ENCODE assay signal across 31 cellular contexts in the genomic region with DNA sequence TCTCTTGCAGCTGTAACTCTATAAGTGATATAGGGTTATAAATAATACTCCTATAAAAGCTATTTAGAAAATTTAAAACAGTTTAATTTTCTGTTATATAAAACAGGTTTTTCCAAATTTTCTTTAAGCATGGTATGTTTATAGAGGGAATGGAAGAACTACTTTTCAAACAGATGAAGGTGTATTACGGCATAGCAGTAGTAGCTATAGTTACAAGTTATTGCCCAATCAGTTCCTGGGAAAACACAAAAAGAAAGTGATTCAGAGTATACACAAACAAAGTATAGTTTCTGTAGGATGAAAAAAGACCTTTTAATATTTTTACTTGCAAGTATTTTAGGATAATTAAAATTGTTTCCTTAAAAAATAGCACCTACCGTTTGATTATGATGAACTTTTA. TPM values are rescaled to one million over a fixed set of nuclear protein-coding genes. Genes with fewer than 3 reads are reported as not detected.
DNase-seq lines count a peak whose midpoint lies in the region; ATAC-seq, FAIRE-seq and TF ChIP-seq lines count a peak whose summit lies in the region.
"Had no signal": no experiment of that assay in that cellular context is flagged by ENCODE, and none has a peak within 500 bp of the region (broad histone marks: within the 10 kb centered on the region; RNA-seq: fewer than 3 reads in every experiment).

No MANE protein-coding gene starts in this region.

- H3K23ac ChIP-seq in IMR-90 (ENCODE audit: low read depth, low read length): no peak overlapping the region

- DNase-seq in IMR-90: peak; percentile 38
- no peak for DNase-seq in SK-N-MC (ENCODE audit: low read depth, low spot score)
- peak; percentile 20 for DNase-seq in fibroblast of pulmonary artery (ENCODE audit: low read depth)
- DNase-seq in osteocyte (ENCODE audit: extremely low spot score, unreplicated experiment): no peak
- no peak for DNase-seq in SHP77 (lab: John Stamatoyannopoulos, UW)
- no peak for DNase-seq in Right ventricle myocardium superior
- DNase-seq: ACHN; activated CD4-positive, alpha-beta memory T cell treated with anti-CD3 and anti-CD28 coated beads for 36 hours; activated CD4-positive, alpha-beta T cell treated with anti-CD3 and anti-CD28 coated beads for 1 hour; activated naive CD4-positive, alpha-beta T cell; amygdala; BE2C; brain microvascular endothelial cell; DMS153; Kasumi-1; left cardiac atrium; NCI-H1048; NCI-H2171; nephron progenitor cell; OCI-M1; posterior cingulate gyrus; right cardiac atrium; stimulated activated CD4-positive, alpha-beta T cell treated with anti-CD3 and anti-CD28 coated beads, Interleukin-1b, Interleukin-23, amount 100 ng/mL, for 48 hours; stimulated activated naive CD4-positive, alpha-beta T cell treated with Interleukin-2 at 50 U/mL for 16 hours; SW 1271 had no signal

- no peak overlapping the region for H2BK15ac ChIP-seq in IMR-90 (ENCODE audit: low read depth, low read length)

- no peak for TF ChIP-seq RAD21 in IMR-90 (IDR thresholded peaks at IDR 0.05; ENCODE audit: low read length)

- 0 out of 2 replicates have a peak, but pooled peaks cover 3% of the 10 kb centered on the region for H3K9me1 ChIP-seq in IMR-90 (ENCODE audit: insufficient read depth, low read length)

- no peak overlapping the region for H4K8ac ChIP-seq in IMR-90 (ENCODE audit: low read depth in 2 of 2, low read length in 2 of 2)

- H3K4me3 ChIP-seq in IMR-90 (ENCODE audit: insufficient read depth, low read depth, low read length) (no peak overlapping the region), SK-N-MC (0 out of 2 replicates have a peak overlapping the region, but pooled peaks have one; percentile 9), fibroblast of pulmonary artery (replicated peaks; ENCODE audit: low read depth, low read length) (no peak overlapping the region)
- H3K4me3 ChIP-seq: gastroesophageal sphincter, GM12878, lung had no signal

- H3K56ac ChIP-seq in IMR-90 (ENCODE audit: extremely low read depth, insufficient read depth, low read length): no peak overlapping the region

- no peak overlapping the region for H2AK5ac ChIP-seq in IMR-90 (ENCODE audit: low read depth, low read length)

- ATAC-seq in IMR-90 (ENCODE audit: low read depth) (no peak), HG03175 (IDR thresholded peaks at IDR 0.05; ENCODE audit: unreplicated experiment) (no peak), Right ventricle myocardium superior (ENCODE audit: poor library complexity) (no peak)
- ATAC-seq: gastroesophageal sphincter, GM12878, left cardiac atrium, right cardiac atrium had no signal

- WGBS in IMR-90 (ENCODE audit: extremely low coverage in 2 of 2, insufficient read length in 1 of 2), 2 experiments: no CpG with 5 or more reads among the region's 2 CpGs

- no peak overlapping the region for H2AFZ ChIP-seq in IMR-90 (replicated peaks; ENCODE audit: low read length, poor library complexity)

- no peak overlapping the region for H3K18ac ChIP-seq in IMR-90 (ENCODE audit: low read depth, low read length)

- no peak overlapping the region for H3K27ac Mint-ChIP-seq in osteocyte (ENCODE audit: unreplicated experiment)
- H3K27ac Mint-ChIP-seq: activated CD4-positive, alpha-beta memory T cell treated with anti-CD3 and anti-CD28 coated beads for 36 hours; nephron progenitor cell had no signal

- H2BK20ac ChIP-seq in IMR-90 (ENCODE audit: low read depth, low read length): no peak overlapping the region

- H3K79me1 ChIP-seq in IMR-90 (ENCODE audit: low read depth in 1 of 2, low read length in 2 of 2): peaks cover 7 to 15% of the 10 kb centered on the region in 2 experiments; a peak in 3 of 4 replicates

- POLR2A ChIA-PET in IMR-90 (lab: Charles Lee; ENCODE audit: unreplicated experiment): no interaction called here

- H3K4me1 Mint-ChIP-seq in osteocyte (ENCODE audit: unreplicated experiment): peaks cover 17% of the 10 kb centered on the region

- H3K36me3 ChIP-seq in IMR-90 (ENCODE audit: control insufficient read depth, insufficient read depth, low read length): peaks cover 3% of the 10 kb centered on the region; the same call in 1 of the 2 replicates
- no peaks in the 10 kb centered on the region for H3K36me3 ChIP-seq in SK-N-MC (ENCODE audit: insufficient read depth, low read length)
- H3K36me3 ChIP-seq: BE2C had no signal

- TF ChIP-seq CTCF in IMR-90 (conservative IDR thresholded peaks at IDR 0.05; ENCODE audit: low read depth, low read length) (no peak), fibroblast of pulmonary artery (IDR thresholded peaks at IDR 0.05; ENCODE audit: low read length, missing control alignments) (no peak), osteocyte (IDR thresholded peaks at IDR 0.05) (no peak)

- H3K27me3 Mint-ChIP-seq in osteocyte (ENCODE audit: unreplicated experiment): no peaks in the 10 kb centered on the region
- H3K27me3 Mint-ChIP-seq: activated CD4-positive, alpha-beta memory T cell treated with anti-CD3 and anti-CD28 coated beads for 36 hours had no signal

- no peak overlapping the region for H4K91ac ChIP-seq in IMR-90 (ENCODE audit: insufficient read depth, low read depth, low read length)

- no TSS peak for BruUV-seq in IMR-90 (replicated peaks; lab: Mats Ljungman, UMichigan)

- H3K9me3 Mint-ChIP-seq in osteocyte (ENCODE audit: unreplicated experiment): no peaks in the 10 kb centered on the region
- H3K9me3 Mint-ChIP-seq: activated CD4-positive, alpha-beta memory T cell treated with anti-CD3 and anti-CD28 coated beads for 36 hours; nephron progenitor cell had no signal

- CTCF ChIA-PET in IMR-90 (lab: Yijun Ruan, JAX): no interaction called here

- no peak overlapping the region for H3K4me3 Mint-ChIP-seq in osteocyte (ENCODE audit: unreplicated experiment)
- H3K4me3 Mint-ChIP-seq: activated CD4-positive, alpha-beta memory T cell treated with anti-CD3 and anti-CD28 coated beads for 36 hours had no signal

- no peak overlapping the region for H2BK5ac ChIP-seq in IMR-90 (ENCODE audit: low read depth, low read length, poor library complexity, severe bottlenecking)

- no peaks in the 10 kb centered on the region for H3K27me3 ChIP-seq in IMR-90 (ENCODE audit: control insufficient read depth, insufficient read depth, low read length)
- H3K27me3 ChIP-seq: BE2C, brain microvascular endothelial cell, gastroesophageal sphincter had no signal

- H3K4me2 ChIP-seq in IMR-90 (ENCODE audit: low read depth, low read length): no peak overlapping the region

- in situ Hi-C loops in IMR-90 (cut with MboI; ENCODE audit: low sequenced_read_pairs): no loop called here

- H3K9me3 ChIP-seq in IMR-90 (ENCODE audit: control insufficient read depth, insufficient read depth, low read length) (no peaks in the 10 kb centered on the region), SK-N-MC (ENCODE audit: low read depth, low read length) (no peaks in the 10 kb centered on the region)
- H3K9me3 ChIP-seq: BE2C, gastroesophageal sphincter had no signal

- H3K9ac ChIP-seq in IMR-90 (ENCODE audit: low read depth, low read length): no peak overlapping the region
- H3K9ac ChIP-seq in SK-N-MC (ENCODE audit: insufficient read length): no peak overlapping the region

- H3K4ac ChIP-seq in IMR-90 (ENCODE audit: low read depth, low read length): no peak overlapping the region

- H4K5ac ChIP-seq in IMR-90 (ENCODE audit: low read depth, low read length): no peak overlapping the region

- peaks cover 27% of the 10 kb centered on the region for H3K36me3 Mint-ChIP-seq in osteocyte (ENCODE audit: unreplicated experiment)

- no peak for TF ChIP-seq POLR2A in IMR-90 (IDR thresholded peaks at IDR 0.05; ENCODE audit: low read depth, low read length)

- FAIRE-seq in A204.1 (lab: Jason Lieb, UNC): peak; percentile 14
- FAIRE-seq: GM12878, H54 had no signal

- no peak overlapping the region for H2AK9ac ChIP-seq in IMR-90 (replicated peaks; ENCODE audit: low read depth, low read length, poor library complexity)

- H3K27ac ChIP-seq in IMR-90 (ENCODE audit: insufficient read depth, low read length) (no peak overlapping the region), SK-N-MC (no peak overlapping the region)
- H3K27ac ChIP-seq: brain microvascular endothelial cell, gastroesophageal sphincter had no signal

- dilution Hi-C loops in IMR-90 (cut with HindIII; ENCODE audit: low sequenced_read_pairs, unreplicated experiment): no loop called here

- no peaks in the 10 kb centered on the region for H4K20me1 ChIP-seq in IMR-90 (ENCODE audit: insufficient read depth, low read length)

- H3K14ac ChIP-seq in IMR-90 (replicated peaks; ENCODE audit: low read depth, low read length): no peak overlapping the region

- H2BK120ac ChIP-seq in IMR-90 (ENCODE audit: low read depth, low read length): no peak overlapping the region

- intact Hi-C loops in IMR-90 (cut with micrococcal nuclease): no loop called here
- intact Hi-C loops in Right ventricle myocardium superior (cut with DNase I): no loop called here

- peaks cover 1% of the 10 kb centered on the region; the same call in 1 of the 2 replicates for H3K4me1 ChIP-seq in IMR-90 (ENCODE audit: control insufficient read depth, insufficient read depth, low read length)
- H3K4me1 ChIP-seq: BE2C had no signal

TF ChIP-seq in IMR-90, 13 proteins besides CTCF, POLR2A, EP300 and RAD21:
- TF ChIP-seq CEBPB (IDR thresholded peaks at IDR 0.05; ENCODE audit: low read depth, low read length): peak; percentile 90
- no peak for TF ChIP-seq MAZ (IDR thresholded peaks at IDR 0.05; ENCODE audit: borderline replicate concordance, low read depth, low read length)

RNA-seq across cellular contexts. Expression of gene SLC17A5, which starts 9.8 kb away (rescaled TPM):
- 27.2 and 37.5 TPM in 2 replicates for total RNA-seq in IMR-90 (2012; rRNA removed)
- 18.7 and 20.8 TPM in 2 replicates for polyA plus RNA-seq in IMR-90 (2012; rRNA removed)
- polyA plus RNA-seq in IMR-90 (2012; cell fraction: cytosol; rRNA removed): 7.6 and 12.2 TPM in 2 replicates
- polyA plus RNA-seq in IMR-90 (2012; cell fraction: nucleus; rRNA removed; ENCODE audit: low replicate concordance): 4.0 and 9.1 TPM in 2 replicates
- 20.2 and 20.4 TPM in 2 replicates for total RNA-seq in osteocyte
- 4.1 TPM for total RNA-seq in Right ventricle myocardium superior

RNA-seq across cellular contexts. Expression of gene CD109, which starts 52.0 kb away (rescaled TPM):
- total RNA-seq in IMR-90 (2012; rRNA removed) (5.0 and 7.2 TPM in 2 replicates), osteocyte (14.3 and 18.0 TPM in 2 replicates), Right ventricle myocardium superior (6.7 TPM)
- 2.6 and 3.6 TPM in 2 replicates for polyA plus RNA-seq in IMR-90 (2012; rRNA removed)
- 0.88 and 1.2 TPM in 2 replicates for polyA plus RNA-seq in IMR-90 (2012; cell fraction: cytosol; rRNA removed)
- 0.77 and 3.6 TPM in 2 replicates for polyA plus RNA-seq in IMR-90 (2012; cell fraction: nucleus; rRNA removed; ENCODE audit: low replicate concordance)

Comparison
In these comparisons a context has a peak if more than half of its experiments do, and no peak if none do; other contexts are left out.
1. DNase-seq: peak in IMR-90 (single experiment) and fibroblast of pulmonary artery (single experiment); none in SK-N-MC (single experiment), osteocyte (single experiment), SHP77 (0 of 2) and Right ventricle myocardium superior (single experiment).